8 cellular contexts compared by ENCODE assay signal in the genomic region with DNA sequence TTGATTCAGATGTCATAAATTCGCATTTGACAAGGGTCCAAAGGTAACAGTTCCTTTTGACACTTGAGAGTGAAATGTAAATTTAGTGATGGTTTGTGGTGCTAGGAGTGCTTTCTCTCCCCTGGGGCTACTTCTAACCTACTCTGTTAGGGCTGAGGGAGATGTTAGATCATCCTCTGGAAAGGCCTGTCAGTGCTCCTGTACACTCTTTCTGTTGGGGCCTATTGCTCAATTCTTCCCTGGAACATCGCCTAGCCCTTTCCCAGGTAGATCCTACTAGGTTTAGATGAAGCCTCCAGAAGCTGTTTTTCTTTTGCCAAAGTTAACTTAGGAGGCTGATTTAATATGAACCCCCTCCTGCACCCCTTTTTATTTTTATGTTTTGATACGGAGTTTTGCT. TPM values are rescaled to one million over a fixed set of nuclear protein-coding genes. Genes with fewer than 3 reads are reported as not detected.
A peak's percentile ranks its signal among the peaks of the same experiment; 100 is the strongest.
DNase-seq lines count a peak whose midpoint lies in the region; ATAC-seq, FAIRE-seq and TF ChIP-seq lines count a peak whose summit lies in the region.

No MANE protein-coding gene starts in this region.

- peak overlapping the region; percentile 58 for H3K27ac Mint-ChIP-seq in Calu3 (ENCODE audit: unreplicated experiment)
- peak overlapping the region; percentile 85 to 98 (median 94) for H3K27ac Mint-ChIP-seq in naive thymus-derived CD8-positive, alpha-beta T cell

- H3K27me3 ChIP-seq in adipocyte (replicated peaks; ENCODE audit: control insufficient read depth, insufficient read depth, low read length) = no peaks in the 10 kb centered on the region

- no peak for TF ChIP-seq CTCF in Calu3 (IDR thresholded peaks at IDR 0.05; ENCODE audit: unreplicated experiment)

- H3K36me3 Mint-ChIP-seq in Calu3 (ENCODE audit: insufficient read depth, unreplicated experiment) = peaks cover 18% of the 10 kb centered on the region
- H3K36me3 Mint-ChIP-seq in naive thymus-derived CD8-positive, alpha-beta T cell = peaks cover 3 to 14% (median 6%) of the 10 kb centered on the region in 3 donors

- ATAC-seq in HG02981 (IDR thresholded peaks at IDR 0.05; ENCODE audit: unreplicated experiment) (peak; percentile 13), HG02884 (IDR thresholded peaks at IDR 0.05; ENCODE audit: unreplicated experiment) (no peak), HG02759 (IDR thresholded peaks at IDR 0.05; ENCODE audit: unreplicated experiment) (no peak)
- no peak for ATAC-seq in naive thymus-derived CD8-positive, alpha-beta T cell

- H3K9me3 Mint-ChIP-seq in Calu3 (ENCODE audit: low read depth, unreplicated experiment) = no peaks in the 10 kb centered on the region
- H3K9me3 Mint-ChIP-seq in naive thymus-derived CD8-positive, alpha-beta T cell = no peaks in the 10 kb centered on the region

- CTCF ChIA-PET in Calu3 (lab: Charles Lee) = interaction anchor here (0.6 to 1.5 kb wide), 4 partner anchors 13 to 501 kb away, joined by 3 to 6 read pairs (median 4); a partner anchor contains a TSS

- H3K4me1 ChIP-seq in adipocyte (ENCODE audit: control insufficient read depth, insufficient read depth, low read length) = peaks cover 15% of the 10 kb centered on the region

- DNase-seq in Calu3 = no peak
- no peak for DNase-seq in adipocyte (ENCODE audit: low read depth)
- DNase-seq in naive thymus-derived CD8-positive, alpha-beta T cell = peak in 1 of 10 donors; percentile 3
- DNase-seq in HTR-8/SVneo (ENCODE audit: insufficient read length, low spot score) = no peak
- no peak for DNase-seq in stimulated activated CD4-positive, alpha-beta T cell treated with anti-CD3 and anti-CD28 coated beads, Interleukin-15, amount 100 ng/mL, for 24 hours

- no peaks in the 10 kb centered on the region for H3K9me3 ChIP-seq in adipocyte (ENCODE audit: control insufficient read depth, low read length)

- intact Hi-C loops in Calu3 (cut with micrococcal nuclease; ENCODE audit: unreplicated experiment) = loop anchor here (5.0 kb wide), 1 partner anchor 109 kb away; no protein-coding TSS in a partner anchor

- FAIRE-seq in HTR-8/SVneo (lab: Jason Lieb, UNC) = no peak

- peak overlapping the region; percentile 93 for H3K9ac ChIP-seq in adipocyte (ENCODE audit: low read length)

- H3K4me3 Mint-ChIP-seq in Calu3 (ENCODE audit: low read depth, unreplicated experiment) = peak overlapping the region; percentile 89
- H3K4me3 Mint-ChIP-seq in naive thymus-derived CD8-positive, alpha-beta T cell = peak overlapping the region; percentile 81 to 94 (median 91)

- no peaks in the 10 kb centered on the region for H3K27me3 Mint-ChIP-seq in Calu3 (ENCODE audit: unreplicated experiment)
- H3K27me3 Mint-ChIP-seq in naive thymus-derived CD8-positive, alpha-beta T cell = no peaks in the 10 kb centered on the region

- peaks cover 5% of the 10 kb centered on the region for H3K36me3 ChIP-seq in adipocyte (ENCODE audit: control insufficient read depth, insufficient read depth, low read length, severe bottlenecking)

- peak overlapping the region; percentile 90 for H3K4me3 ChIP-seq in adipocyte (ENCODE audit: low read length)

- POLR2A ChIA-PET in naive thymus-derived CD8-positive, alpha-beta T cell (lab: Charles Lee) = interaction anchor here (0.5 to 8.5 kb wide), 3 partner anchors 31 to 173 kb away, joined by 3 to 118 read pairs (median 6); a partner anchor contains a TSS

- no TSS peak for BruUV-seq in Calu3 (replicated peaks; lab: Mats Ljungman, UMichigan)

- peaks cover 26% of the 10 kb centered on the region for H3K4me1 Mint-ChIP-seq in Calu3 (ENCODE audit: low read depth, unreplicated experiment)
- peaks cover 20 to 33% (median 28%) of the 10 kb centered on the region in 4 donors for H3K4me1 Mint-ChIP-seq in naive thymus-derived CD8-positive, alpha-beta T cell

RNA-seq across cellular contexts. Expression of a gene that starts 1.4 kb away (rescaled TPM):
- total RNA-seq in Calu3 (2022) = 52.3 and 63.5 TPM in 2 replicates
- total RNA-seq in naive thymus-derived CD8-positive, alpha-beta T cell = 10 to 100 TPM; 14.7 to 18.5 TPM
- polyA plus RNA-seq in naive thymus-derived CD8-positive, alpha-beta T cell = 10 to 100 TPM; 30.2 to 42.5 (median 39.1) TPM

RNA-seq across cellular contexts. Expression of a gene that starts 55.4 kb away (rescaled TPM):
- total RNA-seq in Calu3 (2022) = 59.4 and 63.9 TPM in 2 replicates
- total RNA-seq in naive thymus-derived CD8-positive, alpha-beta T cell = 100 to 1,000 TPM in 1 of 2 experiments, 10 to 100 TPM in 1; 96.6 to 100 TPM
- polyA plus RNA-seq in naive thymus-derived CD8-positive, alpha-beta T cell = 10 to 100 TPM; 28.7 to 41.1 (median 38.9) TPM
